Comparison of ENCODE assay signal across 8 cellular contexts in genomic region chr14:59897757-59898383, GRCh38. TPM values are rescaled to one million over a fixed set of nuclear protein-coding genes. Genes with fewer than 3 reads are reported as not detected.
DNase-seq lines count a peak whose midpoint lies in the region; ATAC-seq and TF ChIP-seq lines count a peak whose summit lies in the region.

No MANE protein-coding gene starts in this region.

- H3K9me3 ChIP-seq in cardiac muscle cell (ENCODE audit: low read depth) = no peaks in the 10 kb centered on the region
- H3K9me3 ChIP-seq in lower lobe of right lung = no peaks in the 10 kb centered on the region

- H3K27ac ChIP-seq in cardiac muscle cell (no peak overlapping the region), lower lobe of right lung (no peak overlapping the region)

- H3K27me3 ChIP-seq in cardiac muscle cell (no peaks in the 10 kb centered on the region), lower lobe of right lung (ENCODE audit: low read depth) (peaks cover 4% of the 10 kb centered on the region)

- ATAC-seq in Right ventricle myocardium inferior = no peak
- peak; percentile 54 to 68 for ATAC-seq in lower lobe of right lung
- no peak for ATAC-seq in HG02571 (IDR thresholded peaks at IDR 0.05; ENCODE audit: unreplicated experiment)
- no peak for ATAC-seq in GM19397 (IDR thresholded peaks at IDR 0.05; ENCODE audit: unreplicated experiment)

- intact Hi-C loops in Right ventricle myocardium inferior (cut with DNase I) (no loop called here), lower lobe of right lung (cut with DNase I) (no loop called here)

- H3K36me3 ChIP-seq in cardiac muscle cell (no peaks in the 10 kb centered on the region), lower lobe of right lung (no peaks in the 10 kb centered on the region)

- in situ Hi-C loops in astrocyte of the spinal cord (cut with HindIII; ENCODE audit: low sequenced_read_pairs) = no loop called here

- peak; percentile 54 for TF ChIP-seq CTCF in cardiac muscle cell (IDR thresholded peaks at IDR 0.05; ENCODE audit: low read depth, low read length)
- peak; percentile 62 for TF ChIP-seq CTCF in astrocyte of the spinal cord (IDR thresholded peaks at IDR 0.05; ENCODE audit: low read depth, low read length)
- peak; percentile 48 for TF ChIP-seq CTCF in lower lobe of right lung (IDR thresholded peaks at IDR 0.05)

- H3K4me1 ChIP-seq in cardiac muscle cell (ENCODE audit: low read depth) (no peaks in the 10 kb centered on the region), lower lobe of right lung (no peaks in the 10 kb centered on the region)

- H3K4me3 ChIP-seq in cardiac muscle cell (no peak overlapping the region), astrocyte of the spinal cord (ENCODE audit: low read depth, low read length) (no peak overlapping the region), lower lobe of right lung (no peak overlapping the region)

- DNase-seq in cardiac muscle cell (ENCODE audit: low read depth in 1 of 2, low spot score in 1 of 2) = peak; percentile 47 to 59
- DNase-seq in Right ventricle myocardium inferior (ENCODE audit: missing footprints) = no peak
- DNase-seq in NCI-H2029 treated with DMSO at 0.1 percent for 48 hours (lab: John Stamatoyannopoulos, UW) = peak; percentile 5
- DNase-seq in astrocyte of the spinal cord (ENCODE audit: low read depth, low spot score) = peak; percentile 45
- no peak for DNase-seq in lower lobe of right lung
- DNase-seq in stimulated activated CD4-positive, alpha-beta T cell treated with anti-CD3 and anti-CD28 coated beads, Interleukin-12 subunit alpha, Interleukin-12 subunit beta, amount 100 ng/mL, for 4 hours = no peak

RNA-seq across cellular contexts. Expression of gene LRRC9, which starts 22.1 kb away (rescaled TPM):
- 0.24 and 2.6 TPM in 2 replicates for total RNA-seq in cardiac muscle cell
- 0.80 and 1.2 TPM in 2 replicates for polyA plus RNA-seq in cardiac muscle cell
- total RNA-seq in Right ventricle myocardium inferior = 0.19 TPM
- not detected for total RNA-seq in lower lobe of right lung

RNA-seq across cellular contexts. Expression of gene RTN1, which starts 27.3 kb away (rescaled TPM):
- total RNA-seq in cardiac muscle cell (1.5 and 2.5 TPM in 2 replicates), Right ventricle myocardium inferior (1.6 TPM), lower lobe of right lung (18.2 TPM)
- polyA plus RNA-seq in cardiac muscle cell = 0.89 and 3.4 TPM in 2 replicates

Comparison
In these comparisons a context has a peak if more than half of its experiments do, and no peak if none do; other contexts are left out.
1. DNase-seq: peak in cardiac muscle cell (2 of 2), NCI-H2029 treated with DMSO at 0.1 percent for 48 hours (single experiment) and astrocyte of the spinal cord (single experiment); none in Right ventricle myocardium inferior (single experiment), lower lobe of right lung (single experiment) and stimulated activated CD4-positive, alpha-beta T cell treated with anti-CD3 and anti-CD28 coated beads, Interleukin-12 subunit alpha, Interleukin-12 subunit beta, amount 100 ng/mL, for 4 hours (single experiment).
2. ATAC-seq: peak in lower lobe of right lung (2 of 2); none in Right ventricle myocardium inferior (single experiment), HG02571 (single experiment) and GM19397 (single experiment).
3. Peak in every context shown above with its lines, with median percentiles within 50 percentile points of each other: CTCF ChIP-seq.